ENCODE assay signal across 11 cellular contexts in genomic region chr9:18999173-18999785, GRCh38. TPM values are rescaled to one million over a fixed set of nuclear protein-coding genes. Genes with fewer than 3 reads are reported as not detected.
"Had no signal": no experiment of that assay in that cellular context is flagged by ENCODE, and none has a peak within 500 bp of the region (broad histone marks: within the 10 kb centered on the region; RNA-seq: fewer than 3 reads in every experiment).

No MANE protein-coding gene starts in this region.

- H3K4me1 ChIP-seq: HAP-1 had no signal

- H3K4me3 ChIP-seq: GM23248, GM23338, HAP-1 had no signal

- ATAC-seq: GM23338, HCT116 had no signal

- H3K9ac ChIP-seq: GM23248 had no signal

- H3K36me3 ChIP-seq: HAP-1 had no signal

- DNase-seq: GM23248, GOT3, H7, H9, HCEC 1CT, HFFc6 had no signal

- FAIRE-seq: H1, H54 had no signal

- H3K27ac ChIP-seq: GM23248 had no signal

RNA-seq across cellular contexts. Expression of gene SAXO1, which starts 33.7 kb away (rescaled TPM):
- total RNA-seq: GM23248, GM23338, HFFc6 had no signal
